In genomic region chr4:53432528-53433424, GRCh38 we compare ENCODE assay signal across 15 cellular contexts. TPM values are rescaled to one million over a fixed set of nuclear protein-coding genes. Genes with fewer than 3 reads are reported as not detected.
DNase-seq lines count a peak whose midpoint lies in the region; ATAC-seq, FAIRE-seq and TF ChIP-seq lines count a peak whose summit lies in the region.
"Had no signal": no experiment of that assay in that cellular context is flagged by ENCODE, and none has a peak within 500 bp of the region (broad histone marks: within the 10 kb centered on the region; RNA-seq: fewer than 3 reads in every experiment).

No MANE protein-coding gene starts in this region.

- TF ChIP-seq CTCF in K562 (IDR thresholded peaks at IDR 0.05 in 2 of 3, conservative IDR thresholded peaks at IDR 0.05 in 1 of 3; ENCODE audit: insufficient read depth in 2 of 3, low read depth in 1 of 3, low read length in 3 of 3) (no peak), WTC11 (IDR thresholded peaks at IDR 0.05) (no peak)

- in situ Hi-C loops in K562 (cut with MboI), result no loop called here

- no peaks in the 10 kb centered on the region for H4K20me1 ChIP-seq in K562 (replicated peaks; ENCODE audit: control insufficient read depth, insufficient read depth, low read length)

- H3K36me3 Mint-ChIP-seq in WTC11, result peaks cover 38% of the 10 kb centered on the region

- H3K4me3 ChIP-seq in K562, result no peak overlapping the region
- H3K4me3 ChIP-seq: suprapubic skin had no signal

- no peak overlapping the region for H3K27ac Mint-ChIP-seq in WTC11
- H3K27ac Mint-ChIP-seq: activated B cell treated with CpG ODN at 0.5 μM for 24 hours; effector memory CD8-positive, alpha-beta T cell had no signal

- H3K36me3 ChIP-seq in K562 (ENCODE audit: control insufficient read depth, insufficient read depth, low read length), result peaks cover 66% of the 10 kb centered on the region

- H3K9me3 Mint-ChIP-seq in WTC11, result no peaks in the 10 kb centered on the region
- H3K9me3 Mint-ChIP-seq: activated B cell treated with CpG ODN at 0.5 μM for 24 hours; effector memory CD8-positive, alpha-beta T cell had no signal

- TF ChIP-seq POLR2A in K562 (conservative IDR thresholded peaks at IDR 0.05), result no peak

- TF ChIP-seq EP300 in K562 (IDR thresholded peaks at IDR 0.05; ENCODE audit: low read length), result no peak

- H3K4me3 Mint-ChIP-seq in WTC11, result no peak overlapping the region
- H3K4me3 Mint-ChIP-seq: activated B cell treated with CpG ODN at 0.5 μM for 24 hours; effector memory CD8-positive, alpha-beta T cell had no signal

- no peaks in the 10 kb centered on the region for H3K9me1 ChIP-seq in K562 (ENCODE audit: control insufficient read depth, insufficient read depth, low read length)

- no peak overlapping the region for H2AFZ ChIP-seq in K562 (ENCODE audit: low read depth, low read length)

- peak; percentile 53 for ATAC-seq in GM18508 (IDR thresholded peaks at IDR 0.05; ENCODE audit: insufficient read depth, unreplicated experiment)
- peak; percentile 79 for ATAC-seq in GM19395 (IDR thresholded peaks at IDR 0.05; ENCODE audit: unreplicated experiment)
- ATAC-seq in HG02973 (IDR thresholded peaks at IDR 0.05; ENCODE audit: unreplicated experiment), result peak; percentile 93
- no peak for ATAC-seq in K562
- ATAC-seq in WTC11, result no peak
- ATAC-seq: effector memory CD8-positive, alpha-beta T cell; left colon had no signal

- DNase-seq in K562 (ENCODE audit: extremely low read depth in 1 of 4, low spot score in 3 of 4), result no peak
- DNase-seq in NCI-H2196 (lab: John Stamatoyannopoulos, UW; ENCODE audit: unreplicated experiment), result no peak
- no peak for DNase-seq in WTC11 (ENCODE audit: low spot score)
- DNase-seq in NCI-H1048 (lab: John Stamatoyannopoulos, UW), result no peak
- DNase-seq: activated B cell treated with CpG ODN at 0.5 μM for 24 hours; effector memory CD8-positive, alpha-beta T cell; glutamatergic neuron; left colon; NCI-H1930 had no signal

- no peaks in the 10 kb centered on the region for H3K27me3 Mint-ChIP-seq in WTC11 (ENCODE audit: low read depth)
- H3K27me3 Mint-ChIP-seq: activated B cell treated with CpG ODN at 0.5 μM for 24 hours; effector memory CD8-positive, alpha-beta T cell had no signal

- no peak overlapping the region for H3K4me2 ChIP-seq in K562 (ENCODE audit: insufficient read depth, low read length)

- CTCF ChIA-PET in K562 (lab: Yijun Ruan, JAX; ENCODE audit: low intra/inter-chr PET ratio), result no interaction called here
- CTCF ChIA-PET in WTC11 (lab: Charles Lee), result no interaction called here

- POLR2A ChIA-PET in K562 (lab: Yijun Ruan, JAX) (no interaction called here), WTC11 (lab: Charles Lee) (interaction anchor here (0.7 kb wide), 1 partner anchor 490 kb away, joined by 12 read pairs; no protein-coding TSS in a partner anchor)

- no peaks in the 10 kb centered on the region for H3K27me3 ChIP-seq in K562 (ENCODE audit: control insufficient read depth in 2 of 2, insufficient read depth in 2 of 2, low read length in 2 of 2)
- H3K27me3 ChIP-seq: suprapubic skin had no signal

- no peak overlapping the region for H3K27ac ChIP-seq in K562 (ENCODE audit: extremely low read depth, low read depth, low read length)
- H3K27ac ChIP-seq: C4-2B, suprapubic skin had no signal

- WGBS in K562 (ENCODE audit: insufficient coverage, low coverage, missing lambda C conversion rate), result 98% methylated on average over 4 of the region's 4 CpGs

- no peaks in the 10 kb centered on the region for H3K4me1 ChIP-seq in K562 (replicated peaks in 1 of 2; ENCODE audit: control insufficient read depth in 2 of 2, insufficient read depth in 2 of 2, low read length in 2 of 2)
- H3K4me1 ChIP-seq: suprapubic skin had no signal

- no peaks in the 10 kb centered on the region for H3K9me3 ChIP-seq in K562 (replicated peaks; ENCODE audit: control insufficient read depth, insufficient read depth, low read depth, low read length)
- H3K9me3 ChIP-seq: suprapubic skin had no signal

- intact Hi-C loops in K562 (cut with micrococcal nuclease), result no loop called here

- H3K4me1 Mint-ChIP-seq in WTC11, result no peaks in the 10 kb centered on the region
- H3K4me1 Mint-ChIP-seq: activated B cell treated with CpG ODN at 0.5 μM for 24 hours had no signal

- no peak for FAIRE-seq in K562 (lab: Jason Lieb, UNC)
- FAIRE-seq: H54 had no signal

- H3K9ac ChIP-seq in K562 (ENCODE audit: insufficient read depth in 1 of 2, low read depth in 2 of 2, low read length in 2 of 2), result no peak overlapping the region

- no peaks in the 10 kb centered on the region for H3K79me2 ChIP-seq in K562 (ENCODE audit: control insufficient read depth, insufficient read depth, low read length)

- TF ChIP-seq RAD21 in K562 (CRISPR knock-in tag; conservative IDR thresholded peaks at IDR 0.05 in 1 of 2, IDR thresholded peaks at IDR 0.05 in 1 of 2), result no peak

- no TSS peak for BruUV-seq in K562 (replicated peaks; lab: Mats Ljungman, UMichigan)

TF ChIP-seq in K562, 482 proteins besides CTCF, POLR2A, EP300 and RAD21 (continues in another document):
- TF ChIP-seq ID3 (CRISPR knock-in tag; IDR thresholded peaks at IDR 0.05) (no peak), ID3 (tag; IDR thresholded peaks at IDR 0.05) (no peak), CEBPB (tag; IDR thresholded peaks at IDR 0.05) (peak; percentile 50; the same call in 1 of the 2 replicates), MBD1 (CRISPR knock-in tag; IDR thresholded peaks at IDR 0.05) (no peak), MTF1 (CRISPR knock-in tag; IDR thresholded peaks at IDR 0.05; ENCODE audit: borderline replicate concordance) (no peak), ZNF224 (CRISPR knock-in tag; IDR thresholded peaks at IDR 0.05) (no peak)

TF ChIP-seq in WTC11, 78 proteins besides CTCF, POLR2A, EP300 and RAD21:
- TF ChIP-seq MAX (CRISPR knock-in tag; IDR thresholded peaks at IDR 0.05) (no peak), NR1H2 (CRISPR knock-in tag; IDR thresholded peaks at IDR 0.05) (no peak)

RNA-seq across cellular contexts. Expression of gene FIP1L1, which starts 55.3 kb away (rescaled TPM):
- total RNA-seq in K562 (2011; cell fraction: chromatin; rRNA removed; ENCODE audit: low replicate concordance), result 47.3 and 112 TPM in 2 replicates
- total RNA-seq in K562 (2011; cell fraction: nucleolus; rRNA removed), result 26.2 and 27.8 TPM in 2 replicates
- total RNA-seq in K562 (2011; cell fraction: nucleoplasm; rRNA removed), result 57.4 and 93.0 TPM in 2 replicates
- total RNA-seq in K562 (2014; rRNA removed) (72.0 and 78.8 TPM in 2 replicates), K562 (2014; rRNA removed; fragmentation: Illumina TruSeq; extraction: Trizol) (132 and 156 TPM in 2 replicates), K562 (2015; rRNA removed; fragmentation: Illumina TruSeq; extraction: Trizol) (130 and 133 TPM in 2 replicates), K562 (2021) (72.3 and 74.8 TPM in 2 replicates), WTC11 (2021) (47.6 to 52.4 TPM (median 49.6 TPM) in 3 replicates)
- polyA plus RNA-seq in K562 (2011; rRNA removed) (26.9 and 34.6 TPM in 2 replicates), K562 (2014; fragmentation: Illumina TruSeq; extraction: Trizol) (122 and 137 TPM in 2 replicates), K562 (2014; fragmentation: Nextera tagmentation; extraction: Ambion mirVana) (10 to 100 TPM; 35.3 TPM), K562 (2014; rRNA removed) (59.3 and 67.0 TPM in 2 replicates)
- polyA plus RNA-seq in K562 (2011; cell fraction: cytosol; rRNA removed), result 22.9 and 30.1 TPM in 2 replicates
- 44.2 and 44.3 TPM in 2 replicates for polyA plus RNA-seq in K562 (2011; cell fraction: nucleus; rRNA removed)
- 56.6 and 70.9 TPM in 2 replicates for polyA plus RNA-seq in K562 (2012)
- 69.6 and 76.5 TPM in 2 replicates for polyA minus RNA-seq in K562 (2011; rRNA and poly(A)+ RNA removed)
- polyA minus RNA-seq in K562 (2011; cell fraction: cytosol; rRNA and poly(A)+ RNA removed), result 24.6 and 24.7 TPM in 2 replicates
- polyA minus RNA-seq in K562 (2011; cell fraction: nucleus; rRNA and poly(A)+ RNA removed), result 61.9 and 94.4 TPM in 2 replicates

Comparison
In these comparisons a context has a peak if more than half of its experiments do, and no peak if none do; other contexts are left out.
1. ATAC-seq: peak in GM18508 (single experiment), GM19395 (single experiment) and HG02973 (single experiment); none in K562 (single experiment) and WTC11 (single experiment).